ENCODE assay signal across 28 cellular contexts in the genomic region with DNA sequence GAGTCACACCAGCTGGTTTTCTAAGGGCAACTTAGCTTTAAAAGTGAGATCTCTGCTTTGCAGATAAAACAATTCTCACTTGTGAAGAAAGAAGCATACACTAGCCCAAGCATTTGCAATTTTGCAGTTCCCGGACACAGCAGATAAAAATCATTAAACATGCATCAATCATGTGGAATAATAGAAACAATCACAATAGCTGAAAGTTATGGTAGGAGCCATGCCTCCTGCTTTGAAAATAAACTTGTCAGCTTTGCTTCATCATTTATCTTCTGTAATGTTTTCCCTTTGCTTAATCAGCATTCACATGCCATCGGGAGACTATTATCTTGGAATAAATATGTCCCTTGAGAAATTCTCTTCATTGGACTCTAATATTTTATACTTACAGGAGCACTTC.
"Had no signal": no experiment of that assay in that cellular context is flagged by ENCODE, and none has a peak within 500 bp of the region (broad histone marks: within the 10 kb centered on the region; RNA-seq: fewer than 3 reads in every experiment).

No MANE protein-coding gene starts in this region.

- H3K79me2 ChIP-seq: hepatocyte had no signal

- H3K27ac Mint-ChIP-seq: activated naive CD4-positive, alpha-beta T cell treated with anti-CD3 and anti-CD28 coated beads for 36 hours; activated naive CD8-positive, alpha-beta T cell treated with anti-CD3 and anti-CD28 coated beads, Interleukin-2, amount 10 ng/mL, durations not matched to agents 7 days and 5 days; nephron progenitor cell; progenitor cell of endocrine pancreas; stimulated activated memory B cell treated with anti-CD40 and anti-IgM and Interleukin-4, amounts not matched to agents 10 μg/mL and 1 μg/mL and 100 μg/mL, for 72 hours; stimulated activated naive CD8-positive, alpha-beta T cell treated with anti-CD3 and anti-CD28 coated beads, Interleukin-15, amount 100 ng/mL, for 72 hours had no signal

- H3K9me3 ChIP-seq: ovary had no signal

- H3K4me1 Mint-ChIP-seq: activated naive CD8-positive, alpha-beta T cell treated with anti-CD3 and anti-CD28 coated beads, Interleukin-2, amount 10 ng/mL, durations not matched to agents 7 days and 5 days; nephron progenitor cell; stimulated activated memory B cell treated with anti-CD40 and anti-IgM and Interleukin-4, amounts not matched to agents 10 μg/mL and 1 μg/mL and 100 μg/mL, for 72 hours; stimulated activated naive CD8-positive, alpha-beta T cell treated with anti-CD3 and anti-CD28 coated beads, Interleukin-15, amount 100 ng/mL, for 72 hours had no signal

- H3K27me3 ChIP-seq: ascending aorta, esophagus muscularis mucosa, gastroesophageal sphincter, hepatocyte, ovary, upper lobe of left lung had no signal

- H3K4me1 ChIP-seq: ascending aorta had no signal

- H3K4me3 Mint-ChIP-seq: activated naive CD4-positive, alpha-beta T cell treated with anti-CD3 and anti-CD28 coated beads for 36 hours; activated naive CD8-positive, alpha-beta T cell treated with anti-CD3 and anti-CD28 coated beads, Interleukin-2, amount 10 ng/mL, durations not matched to agents 7 days and 5 days; nephron progenitor cell; stimulated activated memory B cell treated with anti-CD40 and anti-IgM and Interleukin-4, amounts not matched to agents 10 μg/mL and 1 μg/mL and 100 μg/mL, for 72 hours; stimulated activated naive CD8-positive, alpha-beta T cell treated with anti-CD3 and anti-CD28 coated beads, Interleukin-15, amount 100 ng/mL, for 72 hours had no signal

- H2AFZ ChIP-seq: hepatocyte had no signal

- H3K27ac ChIP-seq: ascending aorta, esophagus muscularis mucosa, gastroesophageal sphincter, hepatocyte, ovary, skin epidermis, upper lobe of left lung, WERI-Rb-1 had no signal

- ATAC-seq: activated CD4-positive, CD25-positive, alpha-beta regulatory T cell treated with anti-CD3 and anti-CD28 coated beads, Interleukin-2, amount 50 U/mL, for 24 hours; gastroesophageal sphincter; left cardiac atrium; sciatic nerve; stimulated activated memory B cell treated with anti-CD40 and anti-IgM and Interleukin-4, amounts not matched to agents 10 μg/mL and 1 μg/mL and 100 μg/mL, for 72 hours; stimulated activated naive CD8-positive, alpha-beta T cell treated with anti-CD3 and anti-CD28 coated beads, Interleukin-15, amount 100 ng/mL, for 72 hours had no signal

- H3K36me3 ChIP-seq: ascending aorta, esophagus muscularis mucosa, gastroesophageal sphincter, ovary, upper lobe of left lung, WERI-Rb-1 had no signal

- H3K4me3 ChIP-seq: ascending aorta, esophagus muscularis mucosa, gastroesophageal sphincter, hepatocyte, ovary, skin epidermis, upper lobe of left lung had no signal

- H3K9me3 Mint-ChIP-seq: stimulated activated memory B cell treated with anti-CD40 and anti-IgM and Interleukin-4, amounts not matched to agents 10 μg/mL and 1 μg/mL and 100 μg/mL, for 72 hours had no signal

- FAIRE-seq: keratinocyte had no signal

- H3K27me3 Mint-ChIP-seq: progenitor cell of endocrine pancreas; stimulated activated memory B cell treated with anti-CD40 and anti-IgM and Interleukin-4, amounts not matched to agents 10 μg/mL and 1 μg/mL and 100 μg/mL, for 72 hours had no signal

- H3K4me2 ChIP-seq: hepatocyte had no signal

- DNase-seq: activated CD4-positive, alpha-beta T cell treated with anti-CD3 and anti-CD28 coated beads for 48 hours; activated CD4-positive, alpha-beta T cell treated with anti-CD3 and anti-CD28 coated beads, Interleukin-2, amount 50 U/mL, for 48 hours; activated CD8-positive, alpha-beta memory T cell treated with anti-CD3 and anti-CD28 coated beads for 24 hours; activated effector memory CD4-positive, alpha-beta T cell treated with Interleukin-2 at 50 U/mL for 16 hours; activated naive CD4-positive, alpha-beta T cell treated with anti-CD3 and anti-CD28 coated beads for 36 hours; activated naive CD8-positive, alpha-beta T cell treated with anti-CD3 and anti-CD28 coated beads, Interleukin-2, amount 10 ng/mL, durations not matched to agents 7 days and 5 days; caudate nucleus; cortex of kidney; left cardiac atrium; mammary epithelial cell; nephron progenitor cell; ovary; stimulated activated CD4-positive, alpha-beta T cell treated with anti-CD3 and anti-CD28 coated beads, Interleukin-4, amount 100 ng/mL, for 4 hours; stimulated activated CD8-positive, alpha-beta memory T cell treated with anti-CD3 and anti-CD28 coated beads, Interleukin-4, amount 100 ng/mL, for 48 hours; stimulated activated naive CD8-positive, alpha-beta T cell treated with anti-CD3 and anti-CD28 coated beads, Interleukin-15, amount 100 ng/mL, for 72 hours; substantia nigra; upper lobe of left lung; WERI-Rb-1 had no signal

- H3K36me3 Mint-ChIP-seq: activated naive CD8-positive, alpha-beta T cell treated with anti-CD3 and anti-CD28 coated beads, Interleukin-2, amount 10 ng/mL, durations not matched to agents 7 days and 5 days; stimulated activated memory B cell treated with anti-CD40 and anti-IgM and Interleukin-4, amounts not matched to agents 10 μg/mL and 1 μg/mL and 100 μg/mL, for 72 hours had no signal
